ENCODE assay signal across 14 cellular contexts in genomic region chr10:23362069-23362830, GRCh38. TPM values are rescaled to one million over a fixed set of nuclear protein-coding genes. Genes with fewer than 3 reads are reported as not detected.
DNase-seq lines count a peak whose midpoint lies in the region; ATAC-seq, FAIRE-seq and TF ChIP-seq lines count a peak whose summit lies in the region.
"Had no signal": no experiment of that assay in that cellular context is flagged by ENCODE, and none has a peak within 500 bp of the region (broad histone marks: within the 10 kb centered on the region; RNA-seq: fewer than 3 reads in every experiment).

No MANE protein-coding gene starts in this region.

- ATAC-seq in GM19035 (IDR thresholded peaks at IDR 0.05; ENCODE audit: unreplicated experiment) (peak; percentile 42), HG02763 (IDR thresholded peaks at IDR 0.05; ENCODE audit: unreplicated experiment) (peak; percentile 43), HG03565 (IDR thresholded peaks at IDR 0.05; ENCODE audit: unreplicated experiment) (peak; percentile 26)
- ATAC-seq: natural killer cell treated with Interleukin-12 subunit alpha and Interleukin-12 subunit beta and Interleukin-15 and Interleukin-18, amount 100 ng/mL, for 72 hours; Panc1 had no signal

- peaks cover 24% of the 10 kb centered on the region for H3K4me1 ChIP-seq in effector memory CD4-positive, alpha-beta T cell (ENCODE audit: control insufficient read depth, insufficient read depth, low read length, poor library complexity, severe bottlenecking)
- no peaks in the 10 kb centered on the region for H3K4me1 ChIP-seq in endodermal cell (ENCODE audit: control insufficient read depth, insufficient read depth, low read length)

- no peak overlapping the region for H3K4me3 ChIP-seq in effector memory CD4-positive, alpha-beta T cell (ENCODE audit: insufficient read depth, low read depth, low read length, poor library complexity, severe bottlenecking)
- H3K4me3 ChIP-seq in endodermal cell (ENCODE audit: low read length), result no peak overlapping the region

- H3K27me3 Mint-ChIP-seq in endodermal cell (ENCODE audit: insufficient read depth), result no peaks in the 10 kb centered on the region
- H3K27me3 Mint-ChIP-seq: stimulated activated naive CD8-positive, alpha-beta T cell treated with anti-CD3 and anti-CD28 coated beads, Interleukin-15, amount 100 ng/mL, for 72 hours had no signal

- 95 to 100% methylated on average over 1 of the region's 1 CpG for WGBS in endodermal cell (ENCODE audit: insufficient coverage in 1 of 2, insufficient read length in 1 of 2), 2 experiments

- no peak for TF ChIP-seq POLR2A in GM12892 (IDR thresholded peaks at IDR 0.05; ENCODE audit: low read depth, low read length)

- no peak overlapping the region for H3K27ac Mint-ChIP-seq in endodermal cell
- H3K27ac Mint-ChIP-seq: immature natural killer cell; natural killer cell treated with Interleukin-12 subunit alpha and Interleukin-12 subunit beta and Interleukin-15 and Interleukin-18, amount 100 ng/mL, for 72 hours had no signal

- H3K4me3 Mint-ChIP-seq in endodermal cell, result no peak overlapping the region
- H3K4me3 Mint-ChIP-seq: immature natural killer cell; natural killer cell treated with Interleukin-12 subunit alpha and Interleukin-12 subunit beta and Interleukin-15 and Interleukin-18, amount 100 ng/mL, for 72 hours had no signal

- H3K4me1 Mint-ChIP-seq in endodermal cell, result no peaks in the 10 kb centered on the region
- H3K4me1 Mint-ChIP-seq: immature natural killer cell had no signal

- DNase-seq in GM12892 (ENCODE audit: insufficient read length) (no peak), endodermal cell (no peak), NCI-H2227 (lab: John Stamatoyannopoulos, UW; ENCODE audit: unreplicated experiment) (no peak)
- no peak for DNase-seq in stimulated activated CD4-positive, alpha-beta T cell treated with anti-CD3 and anti-CD28 coated beads, Interleukin-12 subunit alpha, Interleukin-12 subunit beta, amount 100 ng/mL, for 4 hours
- no peak for DNase-seq in effector memory CD4-positive, alpha-beta T cell
- DNase-seq: anterior cingulate cortex; immature natural killer cell; NCI-H1694 treated with DMSO at 0.1 percent for 48 hours; stimulated activated naive CD8-positive, alpha-beta T cell treated with anti-CD3 and anti-CD28 coated beads, Interleukin-15, amount 100 ng/mL, for 72 hours had no signal

- peak; percentile 48 for FAIRE-seq in GM12892 (lab: Jason Lieb, UNC)

- no peak overlapping the region for H3K9ac ChIP-seq in endodermal cell (ENCODE audit: extremely low read depth, low read length, poor library complexity, severe bottlenecking)

- no peaks in the 10 kb centered on the region for H3K36me3 ChIP-seq in effector memory CD4-positive, alpha-beta T cell (ENCODE audit: control insufficient read depth, insufficient read depth, low read length)
- no peaks in the 10 kb centered on the region for H3K36me3 ChIP-seq in endodermal cell (ENCODE audit: control insufficient read depth, insufficient read depth, low read length)

- no peaks in the 10 kb centered on the region for H3K27me3 ChIP-seq in effector memory CD4-positive, alpha-beta T cell (replicated peaks; ENCODE audit: control insufficient read depth, insufficient read depth, low read length, poor library complexity, severe bottlenecking)
- no peaks in the 10 kb centered on the region for H3K27me3 ChIP-seq in endodermal cell (ENCODE audit: control insufficient read depth, insufficient read depth, low read length, poor library complexity, severe bottlenecking)

- no peak for TF ChIP-seq CTCF in endodermal cell (conservative IDR thresholded peaks at IDR 0.05)

- no peaks in the 10 kb centered on the region for H3K9me3 ChIP-seq in effector memory CD4-positive, alpha-beta T cell (ENCODE audit: control insufficient read depth, low read length)
- no peaks in the 10 kb centered on the region for H3K9me3 ChIP-seq in endodermal cell (ENCODE audit: control insufficient read depth, low read length)

- H3K9me3 Mint-ChIP-seq in endodermal cell, result no peaks in the 10 kb centered on the region
- H3K9me3 Mint-ChIP-seq: natural killer cell treated with Interleukin-12 subunit alpha and Interleukin-12 subunit beta and Interleukin-15 and Interleukin-18, amount 100 ng/mL, for 72 hours had no signal

- no peak overlapping the region for H3K27ac ChIP-seq in effector memory CD4-positive, alpha-beta T cell (ENCODE audit: insufficient read depth, low read length, poor library complexity, severe bottlenecking)
- H3K27ac ChIP-seq in endodermal cell (ENCODE audit: low read depth, low read length), result no peak overlapping the region

- no peaks in the 10 kb centered on the region for H3K36me3 Mint-ChIP-seq in endodermal cell (ENCODE audit: low read depth)
- H3K36me3 Mint-ChIP-seq: immature natural killer cell; natural killer cell treated with Interleukin-12 subunit alpha and Interleukin-12 subunit beta and Interleukin-15 and Interleukin-18, amount 100 ng/mL, for 72 hours had no signal

RNA-seq across cellular contexts. Expression of gene C10orf67, which starts 17.7 kb away (rescaled TPM):
- not detected for polyA plus RNA-seq in GM12892 (2012; ENCODE audit: missing spikeins)
- not detected for total RNA-seq in endodermal cell
- polyA plus RNA-seq in endodermal cell (2013, experiment 1 of 2), result 0.28 TPM
- 0.79 TPM for polyA plus RNA-seq in endodermal cell (2013, experiment 2 of 2)
- total RNA-seq: natural killer cell treated with Interleukin-12 subunit alpha and Interleukin-12 subunit beta and Interleukin-15 and Interleukin-18, amount 100 ng/mL, for 72 hours had no signal
- polyA plus RNA-seq: immature natural killer cell had no signal
